In the genomic region with DNA sequence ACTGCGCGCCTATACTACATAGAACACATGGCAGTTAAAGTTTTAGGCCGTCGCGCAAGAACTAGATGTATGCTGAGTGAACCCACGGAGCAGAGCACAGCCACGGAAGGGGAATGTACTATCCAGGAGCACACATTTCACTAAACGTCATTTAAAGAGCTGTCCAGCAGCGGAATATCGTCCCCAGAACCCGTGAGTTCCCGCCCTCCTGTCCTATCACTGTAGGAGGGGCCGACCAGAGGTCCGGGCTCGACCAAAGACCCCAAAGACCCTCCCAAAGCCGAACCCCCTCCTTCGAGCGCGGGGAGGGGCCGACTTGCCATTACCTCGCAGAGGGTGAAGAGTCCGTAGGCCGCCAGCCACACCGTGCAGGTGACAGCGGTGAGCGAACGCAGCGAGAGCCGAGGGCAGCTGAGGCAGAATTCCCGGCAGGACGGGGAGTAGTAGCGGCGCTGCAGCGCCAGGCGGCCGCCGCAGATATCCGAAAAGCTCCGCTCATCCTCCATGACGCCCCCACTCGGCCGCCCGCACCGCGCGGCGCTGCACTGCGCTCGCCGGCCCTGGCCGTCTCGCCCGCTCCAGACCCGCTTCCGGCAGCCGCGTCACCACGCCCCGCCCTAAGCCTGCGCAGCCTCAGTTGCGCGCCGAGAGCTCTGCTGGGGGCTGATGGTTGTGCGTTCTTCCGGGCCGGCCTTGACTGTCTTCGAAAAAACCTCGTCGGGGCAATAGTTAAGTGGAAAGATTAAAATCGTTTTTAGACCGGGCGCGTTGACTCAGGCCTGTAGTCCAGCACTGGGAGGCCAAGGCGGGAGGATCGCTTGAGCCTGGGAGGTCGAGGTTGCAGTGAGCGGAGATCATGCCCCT, we compare ENCODE assay signal across 8 cellular contexts. TPM values are rescaled to one million over a fixed set of nuclear protein-coding genes. Genes with fewer than 3 reads are reported as not detected.
DNase-seq lines count a peak whose midpoint lies in the region; FAIRE-seq and TF ChIP-seq lines count a peak whose summit lies in the region.

A gene with protein sequence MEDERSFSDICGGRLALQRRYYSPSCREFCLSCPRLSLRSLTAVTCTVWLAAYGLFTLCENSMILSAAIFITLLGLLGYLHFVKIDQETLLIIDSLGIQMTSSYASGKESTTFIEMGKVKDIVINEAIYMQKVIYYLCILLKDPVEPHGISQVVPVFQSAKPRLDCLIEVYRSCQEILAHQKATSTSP (minus strand): TSS at position 571 of the 864 bp plus-strand sequence. CDS start 65 bp downstream, at position 506.

- FAIRE-seq in H54 (lab: Jason Lieb, UNC): no peak

- H3K9me2 ChIP-seq in Loucy (replicated peaks; ENCODE audit: low read depth, low read length): no peaks in the 10 kb centered on the region

- in situ Hi-C loops in SK-MEL-5 (cut with HindIII; ENCODE audit: low pct_unique_long_range_greater_than_20kb, low sequenced_read_pairs): no loop called here

- H2BK12ac ChIP-seq in neuronal stem cell (ENCODE audit: low read length): no peak within 1 kb of the TSS

- H3K27ac ChIP-seq in neuronal stem cell (replicated peaks; ENCODE audit: low read length) (no peak within 1 kb of the TSS), substantia nigra (ENCODE audit: low read depth, low read length, poor library complexity, severe bottlenecking) (peak within 1 kb of the TSS; percentile 86)

- H3K9me3 ChIP-seq in Loucy (ENCODE audit: insufficient read depth, low read depth, low read length): no peaks in the 10 kb centered on the region
- no peaks in the 10 kb centered on the region for H3K9me3 ChIP-seq in neuronal stem cell (replicated peaks in 1 of 2; ENCODE audit: control insufficient read depth in 2 of 2, insufficient read depth in 1 of 2, low read depth in 1 of 2, low read length in 2 of 2)

- DNase-seq in GDM1 (lab: John Stamatoyannopoulos, UW): peak; percentile 80
- DNase-seq in H54 (ENCODE audit: insufficient read length, low spot score): peak; percentile 62
- DNase-seq in SK-MEL-5 (ENCODE audit: low read depth, low spot score): peak; percentile 87
- peak; percentile 97 for DNase-seq in activated naive CD4-positive, alpha-beta T cell treated with Interleukin-2 at 50 U/mL for 16 hours
- DNase-seq in foreskin melanocyte: peak; percentile 84
- peak; percentile 82 for DNase-seq in neuronal stem cell (ENCODE audit: low spot score)
- peak; percentile 33 to 96 (median 86) for DNase-seq in substantia nigra (lab: John Stamatoyannopoulos, UW)

- no peak within 1 kb of the TSS for H2BK120ac ChIP-seq in neuronal stem cell (ENCODE audit: low read depth, low read length)

- H3K4ac ChIP-seq in neuronal stem cell (ENCODE audit: low read length): no peak within 1 kb of the TSS

- H3K23ac ChIP-seq in neuronal stem cell (ENCODE audit: low read depth, low read length, poor library complexity): peak within 1 kb of the TSS; percentile 85

- H3F3A ChIP-seq in Loucy (ENCODE audit: low read depth): no peaks in the 10 kb centered on the region

- H2AFZ ChIP-seq in Loucy (ENCODE audit: low read length) (peak within 1 kb of the TSS; percentile 96), neuronal stem cell (ENCODE audit: low read length) (peak within 1 kb of the TSS; percentile 100)

- H3K9ac ChIP-seq in Loucy (ENCODE audit: low read depth, low read length, poor library complexity, severe bottlenecking): peak within 1 kb of the TSS; percentile 68
- peak within 1 kb of the TSS; percentile 57 for H3K9ac ChIP-seq in neuronal stem cell (ENCODE audit: low read depth, low read length, poor library complexity)

- H3K79me1 ChIP-seq in neuronal stem cell (ENCODE audit: low read depth, low read length): no peaks in the 10 kb centered on the region

- H3K4me3 ChIP-seq in Loucy (ENCODE audit: low read length, poor library complexity, severe bottlenecking) (peak within 1 kb of the TSS; percentile 86), neuronal stem cell (ENCODE audit: low read length in 2 of 2) (peak within 1 kb of the TSS; percentile 77 to 95)

- peak; percentile 52 for TF ChIP-seq CTCF in Loucy (conservative IDR thresholded peaks at IDR 0.05; ENCODE audit: low read length)

- no peak within 1 kb of the TSS for H2AK5ac ChIP-seq in neuronal stem cell (ENCODE audit: low read depth, low read length)

- H4K91ac ChIP-seq in neuronal stem cell (ENCODE audit: low read depth, low read length, poor library complexity): no peak within 1 kb of the TSS

- H3K36me3 ChIP-seq in Loucy (ENCODE audit: insufficient read depth, low read length) (no peaks in the 10 kb centered on the region), neuronal stem cell (replicated peaks in 1 of 2; ENCODE audit: control insufficient read depth in 2 of 2, insufficient read depth in 2 of 2, low read length in 2 of 2) (no peaks in the 10 kb centered on the region)

- no CpG with 5 or more reads among the region's 77 CpGs for WGBS in neuronal stem cell (ENCODE audit: extremely low coverage in 2 of 2, insufficient read length in 2 of 2, insufficient replicate concordance in 1 of 2), 2 donors

- peak within 1 kb of the TSS; percentile 86 for H3K18ac ChIP-seq in neuronal stem cell (ENCODE audit: low read length)

- H4K20me1 ChIP-seq in Loucy (ENCODE audit: insufficient read depth, low read length, poor library complexity, severe bottlenecking): no peaks in the 10 kb centered on the region

- H2BK5ac ChIP-seq in neuronal stem cell (ENCODE audit: low read length): no peak within 1 kb of the TSS

- H3K79me2 ChIP-seq in Loucy (ENCODE audit: insufficient read depth, low read length): peaks cover 22% of the 10 kb centered on the region

- peak; percentile 67 for TF ChIP-seq POLR2A in H54 (IDR thresholded peaks at IDR 0.05; ENCODE audit: low read depth, low read length)

- H3K4me1 ChIP-seq in Loucy (ENCODE audit: insufficient read depth, low read length, poor library complexity, severe bottlenecking) (peaks cover 23% of the 10 kb centered on the region), neuronal stem cell (ENCODE audit: control insufficient read depth in 2 of 2, insufficient read depth in 1 of 2, low read depth in 1 of 2, low read length in 2 of 2) (no peaks in the 10 kb centered on the region)

- peak within 1 kb of the TSS; percentile 34 for H2BK15ac ChIP-seq in neuronal stem cell (ENCODE audit: low read length)

- H3K14ac ChIP-seq in neuronal stem cell (ENCODE audit: low read length): no peak within 1 kb of the TSS

- H3K27me3 ChIP-seq in Loucy (ENCODE audit: insufficient read depth, low read length, poor library complexity, severe bottlenecking) (peaks cover 25% of the 10 kb centered on the region), neuronal stem cell (ENCODE audit: control insufficient read depth in 3 of 3, insufficient read depth in 3 of 3, low read depth in 1 of 3, low read length in 3 of 3) (no peaks in the 10 kb centered on the region)

- H3K4me2 ChIP-seq in Loucy (ENCODE audit: low read depth, low read length, poor library complexity, severe bottlenecking) (peak within 1 kb of the TSS; percentile 82), neuronal stem cell (ENCODE audit: insufficient read depth, low read length, poor library complexity, severe bottlenecking) (peak within 1 kb of the TSS; percentile 81)

- peak within 1 kb of the TSS; percentile 98 for H4K8ac ChIP-seq in neuronal stem cell (ENCODE audit: low read depth, low read length)

RNA-seq across cellular contexts. Expression of the gene that starts here (rescaled TPM):
- 48.7 and 52.4 TPM in 2 replicates for total RNA-seq in SK-MEL-5 (2014; rRNA removed; shearing (Covaris generic))
- polyA plus RNA-seq in SK-MEL-5 (2015; cell fraction: cytosol; rRNA removed): 48.4 and 53.2 TPM in 2 replicates
- polyA plus RNA-seq in SK-MEL-5 (2015; cell fraction: nucleus; rRNA removed): 63.1 and 68.5 TPM in 2 replicates
- 9.3 TPM for polyA plus RNA-seq in neuronal stem cell (2013, experiment 1 of 2)
- polyA plus RNA-seq in neuronal stem cell (2013, experiment 2 of 2): 9.9 TPM
